ENCODE assay signal across 9 cellular contexts in the genomic region with DNA sequence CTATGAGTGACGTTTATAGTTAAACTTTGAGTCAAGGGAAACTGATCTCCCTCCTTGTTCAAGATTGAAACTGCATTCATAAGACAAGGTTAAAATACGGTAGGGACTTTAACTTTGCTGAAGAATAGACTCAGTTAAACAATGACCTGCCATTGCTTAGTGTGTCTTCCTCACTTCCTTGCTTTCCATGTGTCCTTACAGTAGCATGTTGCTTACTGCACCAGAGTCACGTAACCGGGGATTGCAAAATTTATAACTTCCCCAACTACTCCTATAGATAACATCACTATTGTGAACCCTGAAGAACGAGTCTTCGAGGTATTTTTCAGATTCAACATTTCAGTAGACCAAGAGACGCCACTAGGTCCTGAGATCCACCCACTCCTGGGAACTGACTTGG. TPM values are rescaled to one million over a fixed set of nuclear protein-coding genes. Genes with fewer than 3 reads are reported as not detected.
"Had no signal": no experiment of that assay in that cellular context is flagged by ENCODE, and none has a peak within 500 bp of the region (broad histone marks: within the 10 kb centered on the region; RNA-seq: fewer than 3 reads in every experiment).

No MANE protein-coding gene starts in this region.

RNA-seq across cellular contexts. Expression of gene FCGR2B, which starts 9.4 kb away (rescaled TPM):
- total RNA-seq: chondrocyte, dermis microvascular lymphatic vessel endothelial cell, endodermal cell, glomerular endothelial cell, kidney epithelial cell, mammary epithelial cell, myocyte had no signal
- polyA plus RNA-seq: keratinocyte, mammary epithelial cell had no signal

RNA-seq across cellular contexts. Expression of gene FCGR3B, which starts 22.6 kb away (rescaled TPM):
- total RNA-seq: chondrocyte, dermis microvascular lymphatic vessel endothelial cell, endodermal cell, glomerular endothelial cell, kidney epithelial cell, mammary epithelial cell, myocyte had no signal
- polyA plus RNA-seq: keratinocyte, mammary epithelial cell had no signal

RNA-seq across cellular contexts. Expression of gene FCRLA, which starts 53.5 kb away (rescaled TPM):
- total RNA-seq: chondrocyte, dermis microvascular lymphatic vessel endothelial cell, endodermal cell, gastrocnemius medialis, glomerular endothelial cell had no signal
